8 cellular contexts compared by ENCODE assay signal in the genomic region with DNA sequence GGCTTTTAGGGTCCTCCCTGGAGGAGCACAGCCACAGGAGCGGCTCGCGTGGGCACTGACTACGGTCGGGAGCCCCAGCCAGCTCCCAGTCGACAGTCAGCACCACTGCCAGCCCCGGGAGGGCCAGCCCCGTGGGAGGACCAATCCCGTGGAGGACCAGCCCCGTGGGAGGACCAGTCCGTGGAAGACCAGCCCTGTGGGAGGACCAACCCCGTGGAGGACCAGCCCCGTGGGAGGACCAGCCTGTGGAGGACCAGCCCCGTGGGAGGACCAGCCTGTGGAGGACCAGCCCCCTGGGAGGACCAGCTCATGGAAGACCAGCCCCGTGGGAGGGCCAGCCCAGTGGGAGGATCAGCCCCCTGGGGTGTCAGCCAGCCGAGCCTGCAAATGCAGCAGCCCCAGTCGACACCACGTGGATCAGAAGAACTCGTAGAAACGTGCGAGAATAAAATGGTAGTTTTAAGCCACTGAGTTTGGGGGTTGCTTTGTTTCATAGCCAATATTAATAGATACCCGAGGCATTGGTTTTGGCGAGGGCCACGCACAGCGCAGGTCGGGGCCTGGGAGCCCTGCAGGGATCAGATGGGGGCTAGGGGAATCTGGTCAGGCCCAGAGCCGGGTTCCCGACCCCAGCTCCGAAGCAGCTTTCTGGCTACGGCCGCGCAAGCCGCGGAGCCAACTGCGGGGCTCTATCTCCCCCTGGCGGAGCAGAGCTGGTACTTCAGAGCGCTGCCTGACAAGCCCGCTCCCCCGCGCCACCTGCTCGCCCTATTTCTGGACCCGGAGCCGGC.
A peak's percentile ranks its signal among the peaks of the same experiment; 100 is the strongest.
DNase-seq lines count a peak whose midpoint lies in the region; ATAC-seq and TF ChIP-seq lines count a peak whose summit lies in the region.

No MANE protein-coding gene starts in this region.

- H3K79me2 ChIP-seq in mammary epithelial cell (ENCODE audit: insufficient read depth, low read length) = no peaks in the 10 kb centered on the region

- DNase-seq in NK-92 treated with Interleukin-12 subunit alpha and Interleukin-12 subunit beta, amount 100 ng/mL, for 24 hours (lab: John Stamatoyannopoulos, UW) = peak; percentile 5
- no peak for DNase-seq in NK-92 (lab: John Stamatoyannopoulos, UW; ENCODE audit: unreplicated experiment)
- peak; percentile 37 for DNase-seq in NCI-H2029 (lab: John Stamatoyannopoulos, UW)
- peak; percentile 34 for DNase-seq in mammary epithelial cell
- DNase-seq in kidney epithelial cell (ENCODE audit: low read depth) = no peak
- peak; percentile 50 to 51 for DNase-seq in stimulated activated CD4-positive, alpha-beta T cell treated with anti-CD3 and anti-CD28 coated beads, Interleukin-15, amount 100 ng/mL, for 48 hours (ENCODE audit: low read depth in 2 of 2)

- peaks cover 4% of the 10 kb centered on the region for H3K4me1 ChIP-seq in mammary epithelial cell (ENCODE audit: insufficient read depth, low read length)

- peak overlapping the region; percentile 81 for H3K4me2 ChIP-seq in mammary epithelial cell (ENCODE audit: insufficient read depth, low read depth, low read length)

- in situ Hi-C loops in mammary epithelial cell (cut with MboI; ENCODE audit: low sequenced_read_pairs in 2 of 2) = no loop called here

- CTCF ChIA-PET in mammary epithelial cell (lab: Charles Lee; ENCODE audit: low non-redundant PET) = interaction anchor here (0.6 to 0.7 kb wide), 2 partner anchors 152 to 1365 kb away, joined by 4 to 10 read pairs; no protein-coding TSS in a partner anchor

- no peaks in the 10 kb centered on the region for H3K9me3 ChIP-seq in mammary epithelial cell (replicated peaks; ENCODE audit: insufficient read depth, low read length)

- no peaks in the 10 kb centered on the region for H4K20me1 ChIP-seq in mammary epithelial cell (ENCODE audit: insufficient read depth, low read length)

- WGBS in mammary epithelial cell (ENCODE audit: low coverage, missing lambda C conversion rate) = 3% methylated on average over 24 of the region's 43 CpGs

- H3K27ac ChIP-seq in mammary epithelial cell (ENCODE audit: insufficient read depth, low read depth, low read length) = no peak overlapping the region

- no TSS peak for BruUV-seq in mammary epithelial cell (replicated peaks; lab: Mats Ljungman, UMichigan)

- H3K4me3 ChIP-seq in WI38 (ENCODE audit: low read depth, low read length) (peak overlapping the region; percentile 56), mammary epithelial cell (replicated peaks in 1 of 3; ENCODE audit: insufficient read depth in 1 of 3, low read depth in 2 of 3, low read length in 3 of 3) (peak overlapping the region; percentile 24 to 46 (median 31)), kidney epithelial cell (ENCODE audit: low read depth, low read length) (peak overlapping the region; percentile 10)

- intact Hi-C loops in mammary epithelial cell (cut with micrococcal nuclease) = loop anchor here (5.0 kb wide), 1 partner anchor 51 kb away; no protein-coding TSS in a partner anchor

- TF ChIP-seq CTCF in WI38 (IDR thresholded peaks at IDR 0.05; ENCODE audit: low read depth, low read length) (peak; percentile 96), mammary epithelial cell (conservative IDR thresholded peaks at IDR 0.05 in 1 of 2, IDR thresholded peaks at IDR 0.05 in 1 of 2; ENCODE audit: extremely low read depth in 1 of 2, insufficient read depth in 1 of 2, low read depth in 1 of 2, low read length in 2 of 2) (peak; percentile 53 to 94), kidney epithelial cell (IDR thresholded peaks at IDR 0.05; ENCODE audit: insufficient read depth, low read length, poor library complexity, severe bottlenecking) (peak; percentile 91)

- H3K36me3 ChIP-seq in mammary epithelial cell (ENCODE audit: insufficient read depth, low read length) (no peaks in the 10 kb centered on the region), kidney epithelial cell (ENCODE audit: control insufficient read depth, insufficient read depth, low read length) (no peaks in the 10 kb centered on the region)

- H3K27me3 ChIP-seq in mammary epithelial cell (ENCODE audit: insufficient read depth, low read length) = no peaks in the 10 kb centered on the region
- peaks cover 40% of the 10 kb centered on the region for H3K27me3 ChIP-seq in kidney epithelial cell (ENCODE audit: control insufficient read depth, insufficient read depth, low read length)

- ATAC-seq in HG02870 (IDR thresholded peaks at IDR 0.05; ENCODE audit: unreplicated experiment) = peak; percentile 94

- dilution Hi-C loops in mammary epithelial cell (cut with HindIII; ENCODE audit: low sequenced_read_pairs) = no loop called here

- peak overlapping the region; percentile 83 for H2AFZ ChIP-seq in mammary epithelial cell (ENCODE audit: low read depth, low read length)

- H3K9ac ChIP-seq in mammary epithelial cell (ENCODE audit: insufficient read depth, low read length) = no peak overlapping the region

Comparison
In these comparisons a context has a peak if more than half of its experiments do, and no peak if none do; other contexts are left out.
1. DNase-seq: peak in NK-92 treated with Interleukin-12 subunit alpha and Interleukin-12 subunit beta, amount 100 ng/mL, for 24 hours (single experiment), NCI-H2029 (single experiment), mammary epithelial cell (single experiment) and stimulated activated CD4-positive, alpha-beta T cell treated with anti-CD3 and anti-CD28 coated beads, Interleukin-15, amount 100 ng/mL, for 48 hours (2 of 2); none in NK-92 (single experiment) and kidney epithelial cell (single experiment).
2. Peak in every context shown above with its lines, with median percentiles within 50 percentile points of each other: H3K4me3 ChIP-seq and CTCF ChIP-seq.